In genomic region chr22:18060646-18061620, GRCh38 we compare ENCODE assay signal across 1 cellular context.
TF ChIP-seq lines count a peak whose summit lies in the region.

No MANE protein-coding gene starts in this region.

TF ChIP-seq in K562, 482 proteins besides CTCF, POLR2A, EP300 and RAD21 (continued from another document):
- TF ChIP-seq ZNF740 (CRISPR knock-in tag; IDR thresholded peaks at IDR 0.05) = no peak
- TF ChIP-seq ZNF740 (tag; IDR thresholded peaks at IDR 0.05) = no peak
- no peak for TF ChIP-seq TARDBP (IDR thresholded peaks at IDR 0.05)
- TF ChIP-seq TAF7 (tag; IDR thresholded peaks at IDR 0.05) = no peak
- TF ChIP-seq EGR1 (conservative IDR thresholded peaks at IDR 0.05) = 0 out of 2 replicates have a peak, but pooled peaks have one; percentile 11
- no peak for TF ChIP-seq WHSC1 (IDR thresholded peaks at IDR 0.05; ENCODE audit: low read length)
- no peak for TF ChIP-seq ZFP91 (CRISPR knock-in tag; IDR thresholded peaks at IDR 0.05)
